12 cellular contexts compared by ENCODE assay signal in genomic region chr3:4507010-4507596, GRCh38. TPM values are rescaled to one million over a fixed set of nuclear protein-coding genes. Genes with fewer than 3 reads are reported as not detected.
DNase-seq lines count a peak whose midpoint lies in the region; ATAC-seq and TF ChIP-seq lines count a peak whose summit lies in the region.
"Had no signal": no experiment of that assay in that cellular context is flagged by ENCODE, and none has a peak within 500 bp of the region (broad histone marks: within the 10 kb centered on the region; RNA-seq: fewer than 3 reads in every experiment).

No MANE protein-coding gene starts in this region.

- no peak overlapping the region for H3K27ac ChIP-seq in BLaER1 treated with 17β-estradiol and CSF1 and Interleukin-3, amounts not matched to agents 10 nM and 100 nM
- peak overlapping the region; percentile 11 for H3K27ac ChIP-seq in KOPT-K1 (ENCODE audit: low read depth, low read length, poor library complexity, severe bottlenecking)
- H3K27ac ChIP-seq in CD8-positive, alpha-beta memory T cell (ENCODE audit: low read depth, low read length), result no peak overlapping the region

- H3K4me1 Mint-ChIP-seq in CD8-positive, alpha-beta memory T cell, result peaks cover 56 to 80% (median 66%) of the 10 kb centered on the region in 3 donors

- peak; percentile 45 for DNase-seq in fibroblast of pulmonary artery (ENCODE audit: low read depth)
- DNase-seq in CD8-positive, alpha-beta memory T cell, result no peak
- DNase-seq in HuH-7 (ENCODE audit: low spot score), result no peak
- no peak for DNase-seq in activated effector memory CD4-positive, alpha-beta T cell treated with anti-CD3 and anti-CD28 coated beads, Interleukin-2, amount 50 U/mL, for 16 hours
- DNase-seq: activated naive CD4-positive, alpha-beta T cell treated with anti-CD3 and anti-CD28 coated beads, Interleukin-2, amount 10 ng/mL, durations not matched to agents 7 days and 5 days; C1 segment of cervical spinal cord; endodermal cell; PC-3 had no signal

- H3K36me3 ChIP-seq in BLaER1 treated with 17β-estradiol and CSF1 and Interleukin-3, amounts not matched to agents 10 nM and 100 nM, result peaks cover 0 to 29% (median 0%) of the 10 kb centered on the region in 11 experiments; a peak in 6 of 22 replicates
- H3K36me3 ChIP-seq in KOPT-K1 (ENCODE audit: insufficient read depth, low read length), result no peaks in the 10 kb centered on the region
- no peaks in the 10 kb centered on the region for H3K36me3 ChIP-seq in CD8-positive, alpha-beta memory T cell (ENCODE audit: insufficient read depth, low read length)

- no peak overlapping the region for H3K9ac ChIP-seq in BLaER1 treated with 17β-estradiol and CSF1 and Interleukin-3, amounts not matched to agents 10 nM and 100 nM

- H3K4me1 ChIP-seq in BLaER1 treated with 17β-estradiol and CSF1 and Interleukin-3, amounts not matched to agents 10 nM and 100 nM, result peaks cover 46 to 61% (median 55%) of the 10 kb centered on the region in 10 experiments
- H3K4me1 ChIP-seq in CD8-positive, alpha-beta memory T cell (ENCODE audit: insufficient read depth, low read length), result peaks cover 44% of the 10 kb centered on the region

- TF ChIP-seq CTCF in fibroblast of pulmonary artery (IDR thresholded peaks at IDR 0.05; ENCODE audit: low read length, missing control alignments), result no peak

- peaks cover 0 to 79% (median 0%) of the 10 kb centered on the region in 11 experiments; a peak in 5 of 22 replicates for H4K20me1 ChIP-seq in BLaER1 treated with 17β-estradiol and CSF1 and Interleukin-3, amounts not matched to agents 10 nM and 100 nM

- H3K9me3 ChIP-seq in BLaER1 treated with 17β-estradiol and CSF1 and Interleukin-3, amounts not matched to agents 10 nM and 100 nM (replicated peaks in 1 of 11), result no peaks in the 10 kb centered on the region
- no peaks in the 10 kb centered on the region for H3K9me3 ChIP-seq in KOPT-K1 (ENCODE audit: insufficient read depth, low read length, poor library complexity, severe bottlenecking)
- no peaks in the 10 kb centered on the region for H3K9me3 ChIP-seq in CD8-positive, alpha-beta memory T cell (ENCODE audit: low read length)

- H3K4me2 ChIP-seq in BLaER1 treated with 17β-estradiol and CSF1 and Interleukin-3, amounts not matched to agents 10 nM and 100 nM, result peak overlapping the region; percentile 4 to 54 (median 29); a peak in 16 of 22 replicates

- ATAC-seq in GM21367 (IDR thresholded peaks at IDR 0.05; ENCODE audit: unreplicated experiment) (peak; percentile 18), GM18498 (IDR thresholded peaks at IDR 0.05; ENCODE audit: unreplicated experiment) (no peak)
- ATAC-seq: PC-3 had no signal

- no peaks in the 10 kb centered on the region for H3K27me3 ChIP-seq in BLaER1 treated with 17β-estradiol and CSF1 and Interleukin-3, amounts not matched to agents 10 nM and 100 nM
- H3K27me3 ChIP-seq in CD8-positive, alpha-beta memory T cell (ENCODE audit: insufficient read depth, low read length, poor library complexity, severe bottlenecking), result no peaks in the 10 kb centered on the region

- peak overlapping the region in 2 of 8 donors; percentile 19 to 25 for H3K27ac Mint-ChIP-seq in CD8-positive, alpha-beta memory T cell
- H3K27ac Mint-ChIP-seq: activated naive CD4-positive, alpha-beta T cell treated with anti-CD3 and anti-CD28 coated beads, Interleukin-2, amount 10 ng/mL, durations not matched to agents 7 days and 5 days; endodermal cell had no signal

- no peak overlapping the region for H3K4me3 ChIP-seq in BLaER1 treated with 17β-estradiol and CSF1 and Interleukin-3, amounts not matched to agents 10 nM and 100 nM
- H3K4me3 ChIP-seq in fibroblast of pulmonary artery (replicated peaks; ENCODE audit: low read depth, low read length), result no peak overlapping the region
- H3K4me3 ChIP-seq in CD8-positive, alpha-beta memory T cell (ENCODE audit: low read length), result no peak overlapping the region

- peaks cover 6 to 17% (median 7%) of the 10 kb centered on the region in 3 donors for H3K36me3 Mint-ChIP-seq in CD8-positive, alpha-beta memory T cell

- H3K4me3 Mint-ChIP-seq in CD8-positive, alpha-beta memory T cell, result peak overlapping the region in 1 of 7 donors; percentile 0
- H3K4me3 Mint-ChIP-seq: activated naive CD4-positive, alpha-beta T cell treated with anti-CD3 and anti-CD28 coated beads, Interleukin-2, amount 10 ng/mL, durations not matched to agents 7 days and 5 days; endodermal cell had no signal

- H3K27me3 Mint-ChIP-seq in CD8-positive, alpha-beta memory T cell, result no peaks in the 10 kb centered on the region
- H3K27me3 Mint-ChIP-seq: activated naive CD4-positive, alpha-beta T cell treated with anti-CD3 and anti-CD28 coated beads, Interleukin-2, amount 10 ng/mL, durations not matched to agents 7 days and 5 days had no signal

- CTCF ChIA-PET in CD8-positive, alpha-beta memory T cell (lab: Charles Lee), result interaction anchor here (0.7 to 1.9 kb wide), 3 partner anchors 11 to 30 kb away, joined by 3 to 6 read pairs (median 3); partner anchors contain the start of gene ITPR1

- H3K9me3 Mint-ChIP-seq in CD8-positive, alpha-beta memory T cell, result no peaks in the 10 kb centered on the region
- H3K9me3 Mint-ChIP-seq: activated naive CD4-positive, alpha-beta T cell treated with anti-CD3 and anti-CD28 coated beads, Interleukin-2, amount 10 ng/mL, durations not matched to agents 7 days and 5 days; endodermal cell had no signal

- POLR2A ChIA-PET in CD8-positive, alpha-beta memory T cell (lab: Charles Lee), result interaction anchor here (0.9 to 1.3 kb wide), 2 partner anchors 12 to 14 kb away, joined by 3 to 8 read pairs; partner anchors contain the start of gene ITPR1

RNA-seq across cellular contexts. Expression of gene ITPR1, which starts 14.0 kb away (rescaled TPM):
- total RNA-seq in CD8-positive, alpha-beta memory T cell, result 10 to 100 TPM; 82.6 to 85.8 TPM
- 14.9 TPM for polyA plus RNA-seq in CD8-positive, alpha-beta memory T cell

RNA-seq across cellular contexts. Expression of gene SUMF1, which starts 40.0 kb away (rescaled TPM):
- total RNA-seq in CD8-positive, alpha-beta memory T cell, result 10 to 100 TPM; 12.1 to 13.0 TPM
- polyA plus RNA-seq in CD8-positive, alpha-beta memory T cell, result 28.7 TPM
